In genomic region chr7:29684787-29685650, GRCh38 we compare ENCODE assay signal across 8 cellular contexts.
A peak's percentile ranks its signal among the peaks of the same experiment; 100 is the strongest.
DNase-seq lines count a peak whose midpoint lies in the region; ATAC-seq and TF ChIP-seq lines count a peak whose summit lies in the region.

No MANE protein-coding gene starts in this region.

- H3K4me2 ChIP-seq in SU-DHL-6 (ENCODE audit: low read depth, low read length, poor library complexity, severe bottlenecking) = peak overlapping the region; percentile 69

- H4K20me1 ChIP-seq in SU-DHL-6 (ENCODE audit: low read depth, low read length) = no peaks in the 10 kb centered on the region

- peak overlapping the region; percentile 58 for H3K4me3 ChIP-seq in SU-DHL-6 (ENCODE audit: insufficient read depth, low read length, poor library complexity, severe bottlenecking)
- peak overlapping the region; percentile 71 to 96 for H3K4me3 ChIP-seq in ascending aorta
- peak overlapping the region; percentile 65 to 81 for H3K4me3 ChIP-seq in right atrium auricular region

- H3K9me2 ChIP-seq in SU-DHL-6 (replicated peaks; ENCODE audit: insufficient read depth, low read length) = no peaks in the 10 kb centered on the region

- TF ChIP-seq CTCF in SU-DHL-6 (IDR thresholded peaks at IDR 0.05; ENCODE audit: insufficient read depth, low read length, poor library complexity, severe bottlenecking) (no peak), ascending aorta (IDR thresholded peaks at IDR 0.05) (no peak), right atrium auricular region (IDR thresholded peaks at IDR 0.05) (peak in 1 of 2 donors; percentile 29)

- no peak overlapping the region for H3K27ac ChIP-seq in SU-DHL-6 (ENCODE audit: low read depth, low read length)
- peak overlapping the region; percentile 90 to 97 for H3K27ac ChIP-seq in ascending aorta
- peak overlapping the region; percentile 93 for H3K27ac ChIP-seq in right atrium auricular region

- DNase-seq in DMS79 treated with DMSO at 0.1 percent for 48 hours (lab: John Stamatoyannopoulos, UW) (peak; percentile 34), KBM-7 (peak; percentile 57), ascending aorta (ENCODE audit: low spot score in 2 of 2) (peak; percentile 13 to 83), right atrium auricular region (ENCODE audit: low spot score) (peak; percentile 73), posterior vena cava (ENCODE audit: low spot score) (peak; percentile 94), GM19240 (ENCODE audit: insufficient read length, low spot score) (no peak)

- peak overlapping the region; percentile 70 for H2AFZ ChIP-seq in SU-DHL-6 (ENCODE audit: low read depth, low read length, severe bottlenecking)

- H3K4me1 ChIP-seq in ascending aorta = no peaks in the 10 kb centered on the region
- H3K4me1 ChIP-seq in right atrium auricular region = no peaks in the 10 kb centered on the region

- H3K27me3 ChIP-seq in SU-DHL-6 (ENCODE audit: low read length) = no peaks in the 10 kb centered on the region
- no peaks in the 10 kb centered on the region for H3K27me3 ChIP-seq in ascending aorta
- H3K27me3 ChIP-seq in right atrium auricular region = no peaks in the 10 kb centered on the region

- H3K36me3 ChIP-seq in SU-DHL-6 (ENCODE audit: low read length) (no peaks in the 10 kb centered on the region), ascending aorta (no peaks in the 10 kb centered on the region), right atrium auricular region (no peaks in the 10 kb centered on the region)

- no peaks in the 10 kb centered on the region for H3K79me2 ChIP-seq in SU-DHL-6 (ENCODE audit: insufficient read depth, low read length)

- H3K9me3 ChIP-seq in SU-DHL-6 (ENCODE audit: insufficient read depth, low read length) (no peaks in the 10 kb centered on the region), ascending aorta (no peaks in the 10 kb centered on the region), right atrium auricular region (no peaks in the 10 kb centered on the region)

- H3K9ac ChIP-seq in SU-DHL-6 (ENCODE audit: low read length) = peak overlapping the region; percentile 44

- peak; percentile 76 for ATAC-seq in GM21723 (IDR thresholded peaks at IDR 0.05; ENCODE audit: unreplicated experiment)

- intact Hi-C loops in ascending aorta (cut with DNase I) (no loop called here), posterior vena cava (cut with DNase I) (no loop called here)

- no peaks in the 10 kb centered on the region for H3F3A ChIP-seq in SU-DHL-6 (ENCODE audit: insufficient read depth)

- in situ Hi-C loops in KBM-7 (cut with MboI; ENCODE audit: low pct_unique_long_range_greater_than_20kb, low sequenced_read_pairs) = no loop called here
